Comparison of ENCODE assay signal across 7 cellular contexts in genomic region chr14:92768236-92768635, GRCh38. TPM values are rescaled to one million over a fixed set of nuclear protein-coding genes. Genes with fewer than 3 reads are reported as not detected.
DNase-seq lines count a peak whose midpoint lies in the region; ATAC-seq lines count a peak whose summit lies in the region.
"Not testable (repeated sequence)": the region's sequence is repeated elsewhere in the genome, so short reads cannot be mapped to it uniquely, and the experiment has no call there.

No MANE protein-coding gene starts in this region.

- H3K27me3 Mint-ChIP-seq in dendritic cell treated with granulocyte-macrophage colony-stimulating factor and Interleukin-4, amounts not matched to agents 40 ng/mL and 50 ng/mL, for 4 days = not testable (repeated sequence)

- intact Hi-C loops in dendritic cell treated with granulocyte-macrophage colony-stimulating factor and Interleukin-4, amounts not matched to agents 40 ng/mL and 50 ng/mL, for 4 days (cut with micrococcal nuclease) = not testable (repeated sequence)

- not testable (repeated sequence) for H3K4me3 Mint-ChIP-seq in dendritic cell treated with granulocyte-macrophage colony-stimulating factor and Interleukin-4, amounts not matched to agents 40 ng/mL and 50 ng/mL, for 4 days

- peak; percentile 49 for DNase-seq in activated CD4-positive, alpha-beta T cell treated with anti-CD3 and anti-CD28 coated beads for 48 hours
- DNase-seq in mucosa of gallbladder (ENCODE audit: low spot score) = peak; percentile 25

- peaks cover 46% of the 10 kb centered on the region for H3K4me1 Mint-ChIP-seq in dendritic cell treated with granulocyte-macrophage colony-stimulating factor and Interleukin-4, amounts not matched to agents 40 ng/mL and 50 ng/mL, for 4 days (ENCODE audit: low read depth)

- H3K27ac Mint-ChIP-seq in dendritic cell treated with granulocyte-macrophage colony-stimulating factor and Interleukin-4, amounts not matched to agents 40 ng/mL and 50 ng/mL, for 4 days = peak overlapping the region; percentile 83

- not testable (repeated sequence) for H3K9me3 Mint-ChIP-seq in dendritic cell treated with granulocyte-macrophage colony-stimulating factor and Interleukin-4, amounts not matched to agents 40 ng/mL and 50 ng/mL, for 4 days

- H3K36me3 Mint-ChIP-seq in dendritic cell treated with granulocyte-macrophage colony-stimulating factor and Interleukin-4, amounts not matched to agents 40 ng/mL and 50 ng/mL, for 4 days (ENCODE audit: low read depth) = not testable (repeated sequence)

- ATAC-seq in GM18508 (IDR thresholded peaks at IDR 0.05; ENCODE audit: insufficient read depth, unreplicated experiment) (peak; percentile 83), GM21360 (IDR thresholded peaks at IDR 0.05; ENCODE audit: unreplicated experiment) (peak; percentile 92), HG02938 (IDR thresholded peaks at IDR 0.05; ENCODE audit: unreplicated experiment) (peak; percentile 76), HG03521 (IDR thresholded peaks at IDR 0.05; ENCODE audit: unreplicated experiment) (peak; percentile 89)

RNA-seq across cellular contexts. Expression of gene LGMN, which starts 19.8 kb away (rescaled TPM):
- 158 TPM for total RNA-seq in mucosa of gallbladder

RNA-seq across cellular contexts. Expression of gene GOLGA5, which starts 25.9 kb away (rescaled TPM):
- total RNA-seq in mucosa of gallbladder = 35.2 TPM

Comparison
In these comparisons a context has a peak if more than half of its experiments do, and no peak if none do; other contexts are left out.
1. Peak in every context shown above with its lines: DNase-seq and ATAC-seq.